In the genomic region with DNA sequence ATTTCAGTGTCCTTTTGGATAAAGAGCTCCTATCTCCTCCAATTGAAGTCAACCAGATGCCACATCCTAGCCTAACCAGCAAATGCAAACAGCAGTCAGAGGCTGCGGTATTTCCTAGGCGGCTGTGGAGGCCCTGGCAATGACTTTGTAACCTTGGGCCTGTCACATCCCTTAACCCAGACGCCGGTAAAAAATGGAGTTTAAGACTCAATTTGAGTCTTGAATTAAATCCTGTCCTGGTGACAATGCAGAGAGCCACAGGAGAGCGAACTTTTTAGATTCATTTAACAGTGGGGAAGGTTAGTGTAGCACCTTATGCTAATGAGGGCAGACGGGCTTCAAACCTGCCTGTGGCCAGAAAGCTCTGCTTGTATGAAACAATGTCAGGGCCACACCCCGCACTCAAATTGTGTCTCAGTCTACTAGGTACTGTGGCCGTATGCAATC, we compare ENCODE assay signal across 9 cellular contexts. TPM values are rescaled to one million over a fixed set of nuclear protein-coding genes. Genes with fewer than 3 reads are reported as not detected.
A peak's percentile ranks its signal among the peaks of the same experiment; 100 is the strongest.
DNase-seq lines count a peak whose midpoint lies in the region; ATAC-seq, FAIRE-seq and TF ChIP-seq lines count a peak whose summit lies in the region.
"Had no signal": no experiment of that assay in that cellular context is flagged by ENCODE, and none has a peak within 500 bp of the region (broad histone marks: within the 10 kb centered on the region; RNA-seq: fewer than 3 reads in every experiment).

No MANE protein-coding gene starts in this region.

- H3K9me3 ChIP-seq in HepG2 (ENCODE audit: low read length) = no peaks in the 10 kb centered on the region
- H3K9me3 ChIP-seq in right lobe of liver = no peaks in the 10 kb centered on the region
- no peaks in the 10 kb centered on the region for H3K9me3 ChIP-seq in thoracic aorta
- H3K9me3 ChIP-seq in thyroid gland = no peaks in the 10 kb centered on the region

- H3K36me3 ChIP-seq in HepG2 (replicated peaks in 1 of 2; ENCODE audit: control insufficient read depth in 1 of 2, insufficient read depth in 2 of 2, low read length in 2 of 2) (no peaks in the 10 kb centered on the region), right lobe of liver (no peaks in the 10 kb centered on the region), thoracic aorta (no peaks in the 10 kb centered on the region), thyroid gland (no peaks in the 10 kb centered on the region)

- peaks cover 82% of the 10 kb centered on the region for H3K4me1 Mint-ChIP-seq in activated CD4-positive, alpha-beta T cell treated with anti-CD3 and anti-CD28 coated beads, Interleukin-2, amount 10 ng/mL, durations not matched to agents 7 days and 5 days

- H3K27ac Mint-ChIP-seq in activated CD4-positive, alpha-beta T cell treated with anti-CD3 and anti-CD28 coated beads, Interleukin-2, amount 10 ng/mL, durations not matched to agents 7 days and 5 days = peak overlapping the region; percentile 91

- POLR2A ChIA-PET in HepG2 (lab: Yijun Ruan, JAX) = interaction anchor here (0.9 to 2.6 kb wide), 3 partner anchors 13 to 96 kb away, joined by 3 to 9 read pairs (median 3); a partner anchor contains a TSS
- POLR2A ChIA-PET in activated CD4-positive, alpha-beta T cell treated with anti-CD3 and anti-CD28 coated beads, Interleukin-2, amount 10 ng/mL, durations not matched to agents 7 days and 5 days (lab: Charles Lee) = interaction anchor here (0.6 kb wide), 1 partner anchor 34 kb away, joined by 3 read pairs; no protein-coding TSS in a partner anchor

- peak overlapping the region; percentile 56; the same call in 1 of the 2 replicates for H3K9ac ChIP-seq in HepG2 (ENCODE audit: insufficient read depth, low read depth, low read length)

- peak; percentile 32 for DNase-seq in HepG2 (ENCODE audit: low spot score)
- DNase-seq in right lobe of liver = no peak
- peak; percentile 60 for DNase-seq in activated CD4-positive, alpha-beta T cell treated with anti-CD3 and anti-CD28 coated beads, Interleukin-2, amount 10 ng/mL, durations not matched to agents 7 days and 5 days
- peak in 1 of 2 donors; percentile 59 for DNase-seq in foreskin keratinocyte
- DNase-seq in thoracic aorta (ENCODE audit: low spot score) = no peak
- DNase-seq in superior temporal gyrus (ENCODE audit: extremely low spot score) = no peak
- DNase-seq in thyroid gland = no peak

- H3K27me3 ChIP-seq in HepG2 (ENCODE audit: control insufficient read depth in 1 of 2, insufficient read depth in 2 of 2, low read length in 2 of 2) (no peaks in the 10 kb centered on the region), right lobe of liver (no peaks in the 10 kb centered on the region), foreskin keratinocyte (no peaks in the 10 kb centered on the region), thoracic aorta (replicated peaks; ENCODE audit: insufficient read depth) (no peaks in the 10 kb centered on the region), thyroid gland (no peaks in the 10 kb centered on the region)

- TSS peak; percentile 53 for BruUV-seq in HepG2 (replicated peaks; lab: Mats Ljungman, UMichigan)

- TF ChIP-seq EP300 in HepG2 (IDR thresholded peaks at IDR 0.05; ENCODE audit: low read depth in 2 of 2, low read length in 2 of 2) (no peak), HepG2 (CRISPR knock-in tag; IDR thresholded peaks at IDR 0.05; ENCODE audit: borderline replicate concordance) (no peak)

- H3K36me3 Mint-ChIP-seq in activated CD4-positive, alpha-beta T cell treated with anti-CD3 and anti-CD28 coated beads, Interleukin-2, amount 10 ng/mL, durations not matched to agents 7 days and 5 days (ENCODE audit: low read depth) = peaks cover 44% of the 10 kb centered on the region

- H3K4me2 ChIP-seq in HepG2 (ENCODE audit: low read depth, low read length) = peak overlapping the region; percentile 73

- peak overlapping the region; percentile 73 to 81 (median 81); a peak in 5 of 6 replicates for H3K4me3 ChIP-seq in HepG2 (replicated peaks in 1 of 3; ENCODE audit: insufficient read depth in 1 of 3, low read depth in 2 of 3, low read length in 3 of 3)
- no peak overlapping the region for H3K4me3 ChIP-seq in right lobe of liver
- peak overlapping the region; percentile 90 for H3K4me3 ChIP-seq in thoracic aorta
- H3K4me3 ChIP-seq in thyroid gland (replicated peaks in 1 of 3) = no peak overlapping the region

- H3K4me1 ChIP-seq in HepG2 (ENCODE audit: insufficient read depth, low read length) (peaks cover 18% of the 10 kb centered on the region), right lobe of liver (peaks cover 0 to 7% (median 0%) of the 10 kb centered on the region in 4 donors), foreskin keratinocyte (peaks cover 33% of the 10 kb centered on the region), thoracic aorta (ENCODE audit: control insufficient read depth in 1 of 2, low read depth in 2 of 2) (peaks cover 25 to 55% of the 10 kb centered on the region in 2 donors), thyroid gland (peaks cover 4 to 10% of the 10 kb centered on the region in 2 donors)

- H4K20me1 ChIP-seq in HepG2 (ENCODE audit: insufficient read depth, low read length) = no peaks in the 10 kb centered on the region

- ATAC-seq in HepG2 (peak; percentile 56), right lobe of liver (no peak), foreskin keratinocyte (peak; percentile 23), thoracic aorta (ENCODE audit: insufficient number of reproducible peaks, low FRiP score, low read depth) (no peak), HG03108 (IDR thresholded peaks at IDR 0.05; ENCODE audit: unreplicated experiment) (no peak)

- no peak overlapping the region for H2AFZ ChIP-seq in HepG2 (ENCODE audit: low read length)

- H3K27ac ChIP-seq in HepG2 (ENCODE audit: extremely low read length, insufficient read depth, low read length) (no peak overlapping the region), right lobe of liver (no peak overlapping the region), foreskin keratinocyte (peak overlapping the region; percentile 12), thoracic aorta (peak overlapping the region; percentile 50 to 62), thyroid gland (no peak overlapping the region)

- TF ChIP-seq CTCF in HepG2 (CRISPR knock-in tag; IDR thresholded peaks at IDR 0.05) = no peak
- TF ChIP-seq CTCF in right lobe of liver (IDR thresholded peaks at IDR 0.05) = no peak
- TF ChIP-seq CTCF in foreskin keratinocyte (conservative IDR thresholded peaks at IDR 0.05) = no peak
- TF ChIP-seq CTCF in thoracic aorta (IDR thresholded peaks at IDR 0.05) = no peak
- no peak for TF ChIP-seq CTCF in thyroid gland (IDR thresholded peaks at IDR 0.05)

- no peak for TF ChIP-seq RAD21 in HepG2 (CRISPR knock-in tag; IDR thresholded peaks at IDR 0.05)

- in situ Hi-C loops in HepG2 (cut with HindIII; ENCODE audit: extremely low pct_ligation_motif_present, low pct_unique_long_range_greater_than_20kb) = no loop called here

- WGBS in HepG2 (ENCODE audit: low lambda C conversion rate) = 20% methylated on average over 8 of the region's 8 CpGs
- WGBS in right lobe of liver (ENCODE audit: insufficient coverage, low coverage, low lambda C conversion rate, missing lambda C conversion rate) = 70% methylated on average over 8 of the region's 8 CpGs
- 65 to 84% methylated on average over 8 of the region's 8 CpGs for WGBS in thyroid gland, 2 donors

- H3K4me3 Mint-ChIP-seq in activated CD4-positive, alpha-beta T cell treated with anti-CD3 and anti-CD28 coated beads, Interleukin-2, amount 10 ng/mL, durations not matched to agents 7 days and 5 days = peak overlapping the region; percentile 89

- no peaks in the 10 kb centered on the region for H3K9me3 Mint-ChIP-seq in activated CD4-positive, alpha-beta T cell treated with anti-CD3 and anti-CD28 coated beads, Interleukin-2, amount 10 ng/mL, durations not matched to agents 7 days and 5 days

- intact Hi-C loops in HepG2 (cut with micrococcal nuclease; ENCODE audit: unreplicated experiment) (loop anchor here (5.0 kb wide), 1 partner anchor 100 kb away; no protein-coding TSS in a partner anchor), right lobe of liver (cut with DNase I) (no loop called here), thyroid gland (cut with DNase I) (no loop called here)

- CTCF ChIA-PET in HepG2 (lab: Yijun Ruan, JAX; ENCODE audit: low intra/inter-chr PET ratio, low total read pairs) = no interaction called here
- CTCF ChIA-PET in activated CD4-positive, alpha-beta T cell treated with anti-CD3 and anti-CD28 coated beads, Interleukin-2, amount 10 ng/mL, durations not matched to agents 7 days and 5 days (lab: Charles Lee) = interaction anchor here (0.9 to 1.7 kb wide), 7 partner anchors 11 to 106 kb away, joined by 3 to 5 read pairs (median 3); a partner anchor contains a TSS

- H3K27me3 Mint-ChIP-seq in activated CD4-positive, alpha-beta T cell treated with anti-CD3 and anti-CD28 coated beads, Interleukin-2, amount 10 ng/mL, durations not matched to agents 7 days and 5 days = no peaks in the 10 kb centered on the region

- H3K79me2 ChIP-seq in HepG2 (ENCODE audit: insufficient read depth, low read length) = no peaks in the 10 kb centered on the region

- no peak for TF ChIP-seq POLR2A in HepG2 (IDR thresholded peaks at IDR 0.05; ENCODE audit: insufficient read depth in 1 of 2, low read depth in 2 of 2, low read length in 2 of 2)
- TF ChIP-seq POLR2A in right lobe of liver (IDR thresholded peaks at IDR 0.05) = no peak
- TF ChIP-seq POLR2A in thyroid gland (IDR thresholded peaks at IDR 0.05) = no peak

- FAIRE-seq in HepG2 (lab: Jason Lieb, UNC) = no peak
- FAIRE-seq: bronchial epithelial cell had no signal

RNA-seq across cellular contexts. Expression of a gene that starts 1.3 kb away (rescaled TPM):
- 10.1 and 16.1 TPM in 2 replicates for total RNA-seq in HepG2 (2016; rRNA removed; fragmentation: Illumina TruSeq; extraction: Trizol)
- 71.1 and 82.2 TPM in 2 replicates for total RNA-seq in HepG2 (2016; cell fraction: cytosol; rRNA removed; fragmentation: Illumina TruSeq; extraction: Trizol; ENCODE audit: low read depth)
- 8.9 and 15.8 TPM in 2 replicates for total RNA-seq in HepG2 (2016; cell fraction: insoluble cytoplasmic fraction; rRNA removed; fragmentation: Illumina TruSeq; extraction: Trizol)
- 64.7 and 80.3 TPM in 2 replicates for total RNA-seq in HepG2 (2016; cell fraction: membrane; rRNA removed; fragmentation: Illumina TruSeq; extraction: Trizol)
- total RNA-seq in HepG2 (2016; cell fraction: nucleus; rRNA removed; fragmentation: Illumina TruSeq; extraction: Trizol) = 6.3 and 7.4 TPM in 2 replicates
- 13.2 and 19.8 TPM in 2 replicates for polyA plus RNA-seq in HepG2 (2011; rRNA removed)
- polyA plus RNA-seq in HepG2 (2011; cell fraction: cytosol; rRNA removed) = 8.5 and 10.3 TPM in 2 replicates
- 2.6 and 4.3 TPM in 2 replicates for polyA plus RNA-seq in HepG2 (2011; cell fraction: nucleus; rRNA removed)
- 8.8 and 19.4 TPM in 2 replicates for polyA plus RNA-seq in HepG2 (2012)
- 130 and 134 TPM in 2 replicates for polyA plus RNA-seq in HepG2 (2016; cell fraction: cytosol; fragmentation: Illumina TruSeq; extraction: Trizol; ENCODE audit: low read depth)
- polyA plus RNA-seq in HepG2 (2016; cell fraction: insoluble cytoplasmic fraction; fragmentation: Illumina TruSeq; extraction: Trizol; ENCODE audit: low read depth) = 14.7 and 17.0 TPM in 2 replicates
- polyA plus RNA-seq in HepG2 (2016; cell fraction: membrane; fragmentation: Illumina TruSeq; extraction: Trizol; ENCODE audit: low read depth) = 83.7 and 94.5 TPM in 2 replicates
- polyA plus RNA-seq in HepG2 (2016; cell fraction: nucleus; fragmentation: Illumina TruSeq; extraction: Trizol; ENCODE audit: insufficient read depth, low read depth) = 9.2 and 11.9 TPM in 2 replicates
- polyA minus RNA-seq in HepG2 (2011; rRNA and poly(A)+ RNA removed; ENCODE audit: low replicate concordance) = 1.1 and 5.6 TPM in 2 replicates
- polyA minus RNA-seq in HepG2 (2011; cell fraction: cytosol; rRNA and poly(A)+ RNA removed) = 3.3 and 8.6 TPM in 2 replicates
- 5.2 and 6.8 TPM in 2 replicates for polyA minus RNA-seq in HepG2 (2011; cell fraction: nucleus; rRNA and poly(A)+ RNA removed)
- 1 to 10 TPM; 1.3 to 5.5 (median 2.7) TPM for total RNA-seq in right lobe of liver
- 100 to 1,000 TPM; 160 to 210 TPM for total RNA-seq in activated CD4-positive, alpha-beta T cell treated with anti-CD3 and anti-CD28 coated beads, Interleukin-2, amount 10 ng/mL, durations not matched to agents 7 days and 5 days
- 149 and 164 TPM in 2 replicates for total RNA-seq in foreskin keratinocyte
- polyA plus RNA-seq in foreskin keratinocyte = 153 and 156 TPM in 2 replicates
- 10 to 100 TPM; 80.4 to 91.9 TPM for total RNA-seq in thoracic aorta
- total RNA-seq in thyroid gland = 1 to 10 TPM; 1.9 to 5.8 (median 4.3) TPM

Comparison
In these comparisons a context has a peak if more than half of its experiments do, and no peak if none do; other contexts are left out.
1. ATAC-seq: peak in HepG2 (single experiment) and foreskin keratinocyte (single experiment); none in right lobe of liver (0 of 4), thoracic aorta (single experiment) and HG03108 (single experiment).
2. DNase-seq: peak in HepG2 (single experiment) and activated CD4-positive, alpha-beta T cell treated with anti-CD3 and anti-CD28 coated beads, Interleukin-2, amount 10 ng/mL, durations not matched to agents 7 days and 5 days (single experiment); none in right lobe of liver (0 of 3), thoracic aorta (single experiment), superior temporal gyrus (single experiment) and thyroid gland (0 of 2).
3. H3K4me3 ChIP-seq: peak in HepG2 (3 of 3) and thoracic aorta (single experiment); none in right lobe of liver (0 of 3) and thyroid gland (0 of 3).
4. H3K27ac ChIP-seq: peak in foreskin keratinocyte (single experiment) and thoracic aorta (2 of 2); none in HepG2 (single experiment), right lobe of liver (0 of 3) and thyroid gland (0 of 3).